ENCODE assay signal across 8 cellular contexts in the genomic region with DNA sequence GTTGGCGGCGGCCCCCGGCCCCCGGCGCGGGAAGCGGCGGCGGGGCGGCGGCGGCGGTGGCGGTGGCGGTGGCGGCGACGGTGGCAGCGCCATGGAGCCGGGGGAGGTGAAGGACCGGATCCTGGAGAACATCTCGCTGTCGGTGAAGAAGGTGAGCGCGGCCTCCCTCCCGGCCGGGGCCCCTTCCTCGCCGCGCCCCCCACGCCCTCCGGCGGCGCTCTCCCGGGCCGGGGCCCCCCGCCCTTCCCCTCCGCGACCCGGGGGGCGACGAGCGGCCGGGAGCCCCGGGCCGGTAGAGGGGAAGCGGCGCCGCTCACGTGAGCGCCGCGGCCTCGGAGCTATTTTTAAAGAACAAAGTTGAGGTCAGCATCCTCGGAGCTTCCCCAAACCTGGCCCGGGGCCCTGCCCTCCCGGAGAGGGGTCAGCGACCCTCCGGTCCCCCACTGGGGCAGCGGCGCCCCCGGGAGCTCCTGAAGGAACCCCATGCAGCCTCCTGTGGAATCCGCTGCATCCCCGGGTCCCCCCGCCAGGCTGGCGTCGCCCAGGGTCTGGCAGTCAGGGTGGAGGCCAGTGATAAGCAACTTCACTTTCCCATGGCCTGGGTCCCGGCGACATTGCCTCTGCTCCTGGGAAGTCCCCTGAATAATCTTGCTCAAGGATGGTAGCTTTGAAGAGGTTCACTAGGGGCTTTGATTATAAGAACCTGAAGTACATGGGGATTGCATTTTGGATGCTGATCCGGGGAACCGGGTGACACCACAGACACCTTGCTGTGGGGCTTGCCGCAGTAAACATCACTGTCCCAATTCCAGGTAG. TPM values are rescaled to one million over a fixed set of nuclear protein-coding genes. Genes with fewer than 3 reads are reported as not detected.
DNase-seq lines count a peak whose midpoint lies in the region; ATAC-seq, FAIRE-seq and TF ChIP-seq lines count a peak whose summit lies in the region.

No MANE protein-coding gene starts in this region.

- no peak for ATAC-seq in GM19328 (IDR thresholded peaks at IDR 0.05; ENCODE audit: unreplicated experiment)

- no peaks in the 10 kb centered on the region for H3K9me3 ChIP-seq in neutrophil

- no peaks in the 10 kb centered on the region for H3K36me3 ChIP-seq in neutrophil

- TF ChIP-seq CTCF in AG10803 (conservative IDR thresholded peaks at IDR 0.05; ENCODE audit: low read length) (peak; percentile 17; the same call in 1 of the 2 replicates), neutrophil (IDR thresholded peaks at IDR 0.05) (no peak)

- FAIRE-seq in frontal cortex (lab: Jason Lieb, UNC): no peak

- H3K4me3 ChIP-seq in AG10803 (ENCODE audit: low read length): peak overlapping the region; percentile 67
- peak overlapping the region; percentile 68 to 85 for H3K4me3 ChIP-seq in neutrophil (ENCODE audit: low read depth in 1 of 2, low read length in 1 of 2)

- H3K27ac ChIP-seq in neutrophil: peak overlapping the region; percentile 92

- no peaks in the 10 kb centered on the region for H3K27me3 ChIP-seq in neutrophil

- H3K4me1 ChIP-seq in neutrophil (ENCODE audit: control insufficient read depth in 1 of 2, insufficient read depth in 1 of 2, low read depth in 1 of 2, low read length in 1 of 2): peaks cover 33 to 42% of the 10 kb centered on the region in 2 experiments

- no peak for DNase-seq in AG10803 (ENCODE audit: low read depth)
- DNase-seq in GM19238 (ENCODE audit: insufficient read length, low spot score): peak; percentile 64
- peak; percentile 61 for DNase-seq in NAMALWA (ENCODE audit: low spot score)
- DNase-seq in activated T-helper 1 cell treated with anti-CD3 and anti-CD28 coated beads, Interleukin-2, amount 50 U/mL, for 16 hours (ENCODE audit: low read depth in 1 of 2, low spot score in 1 of 2): peak; percentile 8 to 13
- DNase-seq in frontal cortex (ENCODE audit: low spot score in 2 of 2): peak; percentile 46 to 59
- no peak for DNase-seq in NOMO-1 treated with DMSO at 0.1 percent for 48 hours (lab: John Stamatoyannopoulos, UW; ENCODE audit: unreplicated experiment)

RNA-seq across cellular contexts. Expression of gene PLEKHM2, which starts 0.6 kb away (rescaled TPM):
- 32.6 TPM for total RNA-seq in frontal cortex

RNA-seq across cellular contexts. Expression of gene SLC25A34, which starts 51.4 kb away (rescaled TPM):
- not detected for total RNA-seq in frontal cortex

RNA-seq across cellular contexts. Expression of gene TMEM82, which starts 57.6 kb away (rescaled TPM):
- not detected for total RNA-seq in frontal cortex

Comparison
In these comparisons a context has a peak if more than half of its experiments do, and no peak if none do; other contexts are left out.
1. DNase-seq: peak in GM19238 (single experiment), NAMALWA (single experiment), activated T-helper 1 cell treated with anti-CD3 and anti-CD28 coated beads, Interleukin-2, amount 50 U/mL, for 16 hours (2 of 2) and frontal cortex (2 of 2); none in AG10803 (single experiment) and NOMO-1 treated with DMSO at 0.1 percent for 48 hours (single experiment).